In the genomic region with DNA sequence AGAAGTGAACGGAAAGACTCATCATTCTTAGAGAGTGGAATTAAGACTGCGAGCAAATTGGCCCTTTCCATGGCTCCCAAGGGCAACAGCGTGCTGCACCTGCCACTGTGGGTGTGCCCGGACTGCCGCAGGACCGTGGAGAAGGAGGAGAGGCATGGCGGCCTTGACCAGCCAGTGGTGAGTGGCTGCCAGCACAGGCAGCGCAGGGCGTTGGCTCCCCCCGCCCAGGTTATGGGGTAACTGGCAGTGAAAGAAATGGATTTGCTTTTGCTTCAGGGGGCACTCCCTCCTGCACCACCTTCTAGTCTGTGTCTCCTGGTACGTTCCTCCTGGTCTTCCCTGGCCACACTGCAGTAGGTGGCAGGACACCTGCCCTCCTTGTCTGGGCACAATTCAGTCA, we compare ENCODE assay signal across 1 cellular context.
TF ChIP-seq lines count a peak whose summit lies in the region.

No MANE protein-coding gene starts in this region.

TF ChIP-seq in H1, 55 proteins besides CTCF, POLR2A, EP300 and RAD21:
- TF ChIP-seq SRF (IDR thresholded peaks at IDR 0.05; ENCODE audit: low read depth, low read length) (no peak), GTF2F1 (IDR thresholded peaks at IDR 0.05; ENCODE audit: borderline replicate concordance, low read depth, low read length) (no peak)
TF ChIP-seq in H1: peak in this region for 0.
